In the genomic region with DNA sequence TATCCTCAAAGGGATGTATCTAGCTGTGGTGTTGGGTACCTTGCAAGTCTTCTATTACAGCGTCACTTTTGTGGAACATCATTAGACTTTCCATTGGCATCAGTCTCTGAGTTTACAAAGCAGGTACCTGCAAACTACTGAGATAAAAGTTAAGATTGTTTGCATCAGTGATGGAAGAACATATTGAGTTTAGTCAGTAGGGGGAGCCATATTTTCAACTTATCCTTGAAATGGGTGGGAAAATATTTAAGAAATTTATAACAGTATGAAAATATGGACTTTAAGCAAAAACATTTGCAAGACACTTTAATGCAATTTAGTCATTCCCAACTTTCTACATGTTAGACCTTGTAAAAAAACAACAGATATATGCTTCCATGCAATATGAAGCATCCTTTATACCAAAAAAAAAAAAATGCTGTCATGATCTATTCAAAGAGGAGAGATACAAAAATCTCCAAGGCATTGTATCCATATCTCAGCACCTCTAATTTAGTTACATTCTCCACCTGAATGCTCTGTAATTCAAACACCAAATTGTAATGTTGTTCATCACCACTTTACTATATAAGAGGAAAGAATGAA, we compare ENCODE assay signal across 1 cellular context.
TF ChIP-seq lines count a peak whose summit lies in the region.

No MANE protein-coding gene starts in this region.

TF ChIP-seq in WTC11, 78 proteins besides CTCF, POLR2A, EP300 and RAD21 (continued from another document):
- TF ChIP-seq ATF3 (CRISPR knock-in tag; conservative IDR thresholded peaks at IDR 0.05) (no peak), IRF1 (CRISPR knock-in tag; IDR thresholded peaks at IDR 0.05) (no peak), IRF2 (CRISPR knock-in tag; IDR thresholded peaks at IDR 0.05; ENCODE audit: borderline replicate concordance, low read depth) (no peak), GABPB1 (CRISPR knock-in tag; IDR thresholded peaks at IDR 0.05) (no peak), OVOL2 (CRISPR knock-in tag; IDR thresholded peaks at IDR 0.05; ENCODE audit: borderline replicate concordance) (no peak), CBFB (CRISPR knock-in tag; IDR thresholded peaks at IDR 0.05; ENCODE audit: low read depth) (no peak), FOXP4 (CRISPR knock-in tag; IDR thresholded peaks at IDR 0.05) (no peak), NR3C1 (CRISPR knock-in tag; conservative IDR thresholded peaks at IDR 0.05; ENCODE audit: low read depth) (no peak), KAT7 (CRISPR knock-in tag; IDR thresholded peaks at IDR 0.05; ENCODE audit: borderline replicate concordance) (no peak)
- TF ChIP-seq, protein P1, sequence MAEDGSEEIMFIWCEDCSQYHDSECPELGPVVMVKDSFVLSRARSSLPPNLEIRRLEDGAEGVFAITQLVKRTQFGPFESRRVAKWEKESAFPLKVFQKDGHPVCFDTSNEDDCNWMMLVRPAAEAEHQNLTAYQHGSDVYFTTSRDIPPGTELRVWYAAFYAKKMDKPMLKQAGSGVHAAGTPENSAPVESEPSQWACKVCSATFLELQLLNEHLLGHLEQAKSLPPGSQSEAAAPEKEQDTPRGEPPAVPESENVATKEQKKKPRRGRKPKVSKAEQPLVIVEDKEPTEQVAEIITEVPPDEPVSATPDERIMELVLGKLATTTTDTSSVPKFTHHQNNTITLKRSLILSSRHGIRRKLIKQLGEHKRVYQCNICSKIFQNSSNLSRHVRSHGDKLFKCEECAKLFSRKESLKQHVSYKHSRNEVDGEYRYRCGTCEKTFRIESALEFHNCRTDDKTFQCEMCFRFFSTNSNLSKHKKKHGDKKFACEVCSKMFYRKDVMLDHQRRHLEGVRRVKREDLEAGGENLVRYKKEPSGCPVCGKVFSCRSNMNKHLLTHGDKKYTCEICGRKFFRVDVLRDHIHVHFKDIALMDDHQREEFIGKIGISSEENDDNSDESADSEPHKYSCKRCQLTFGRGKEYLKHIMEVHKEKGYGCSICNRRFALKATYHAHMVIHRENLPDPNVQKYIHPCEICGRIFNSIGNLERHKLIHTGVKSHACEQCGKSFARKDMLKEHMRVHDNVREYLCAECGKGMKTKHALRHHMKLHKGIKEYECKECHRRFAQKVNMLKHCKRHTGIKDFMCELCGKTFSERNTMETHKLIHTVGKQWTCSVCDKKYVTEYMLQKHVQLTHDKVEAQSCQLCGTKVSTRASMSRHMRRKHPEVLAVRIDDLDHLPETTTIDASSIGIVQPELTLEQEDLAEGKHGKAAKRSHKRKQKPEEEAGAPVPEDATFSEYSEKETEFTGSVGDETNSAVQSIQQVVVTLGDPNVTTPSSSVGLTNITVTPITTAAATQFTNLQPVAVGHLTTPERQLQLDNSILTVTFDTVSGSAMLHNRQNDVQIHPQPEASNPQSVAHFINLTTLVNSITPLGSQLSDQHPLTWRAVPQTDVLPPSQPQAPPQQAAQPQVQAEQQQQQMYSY (CRISPR knock-in tag; IDR thresholded peaks at IDR 0.05) = no peak
- TF ChIP-seq, protein P2, sequence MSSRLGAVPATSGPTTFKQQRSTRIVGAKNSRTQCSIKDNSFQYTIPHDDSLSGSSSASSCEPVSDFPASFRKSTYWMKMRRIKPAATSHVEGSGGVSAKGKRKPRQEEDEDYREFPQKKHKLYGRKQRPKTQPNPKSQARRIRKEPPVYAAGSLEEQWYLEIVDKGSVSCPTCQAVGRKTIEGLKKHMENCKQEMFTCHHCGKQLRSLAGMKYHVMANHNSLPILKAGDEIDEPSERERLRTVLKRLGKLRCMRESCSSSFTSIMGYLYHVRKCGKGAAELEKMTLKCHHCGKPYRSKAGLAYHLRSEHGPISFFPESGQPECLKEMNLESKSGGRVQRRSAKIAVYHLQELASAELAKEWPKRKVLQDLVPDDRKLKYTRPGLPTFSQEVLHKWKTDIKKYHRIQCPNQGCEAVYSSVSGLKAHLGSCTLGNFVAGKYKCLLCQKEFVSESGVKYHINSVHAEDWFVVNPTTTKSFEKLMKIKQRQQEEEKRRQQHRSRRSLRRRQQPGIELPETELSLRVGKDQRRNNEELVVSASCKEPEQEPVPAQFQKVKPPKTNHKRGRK (CRISPR knock-in tag; IDR thresholded peaks at IDR 0.05; ENCODE audit: borderline replicate concordance) = no peak
